1 cellular context compared by ENCODE assay signal in genomic region chr7:92832623-92833023, GRCh38.
TF ChIP-seq lines count a peak whose summit lies in the region.

No MANE protein-coding gene starts in this region.

TF ChIP-seq in HepG2, 621 proteins besides CTCF, POLR2A, EP300 and RAD21 (continued from another document):
- TF ChIP-seq ZNF800 (CRISPR knock-in tag; IDR thresholded peaks at IDR 0.05) (no peak), NRL (CRISPR knock-in tag; IDR thresholded peaks at IDR 0.05; ENCODE audit: borderline replicate concordance) (no peak), ZNF274 (CRISPR knock-in tag; IDR thresholded peaks at IDR 0.05) (no peak), KDM5A (IDR thresholded peaks at IDR 0.05; ENCODE audit: borderline replicate concordance, low read length) (no peak), ZBTB42 (CRISPR knock-in tag; IDR thresholded peaks at IDR 0.05) (no peak), THYN1 (CRISPR knock-in tag; IDR thresholded peaks at IDR 0.05; ENCODE audit: borderline replicate concordance, low read depth) (no peak), ZNF557 (CRISPR knock-in tag; IDR thresholded peaks at IDR 0.05) (0 out of 2 replicates have a peak, but pooled peaks have one; percentile 24), ELK4 (CRISPR knock-in tag; IDR thresholded peaks at IDR 0.05; ENCODE audit: borderline replicate concordance) (0 out of 2 replicates have a peak, but pooled peaks have one; percentile 25), CSRNP2 (CRISPR knock-in tag; conservative IDR thresholded peaks at IDR 0.05; ENCODE audit: low read depth) (no peak), U2AF1 (optimal IDR thresholded peaks at IDR 0.05; ENCODE audit: low read depth, low read length) (peak; percentile 10), ZNF367 (CRISPR knock-in tag; IDR thresholded peaks at IDR 0.05; ENCODE audit: borderline replicate concordance) (peak; percentile 75; the same call in 1 of the 2 replicates), ZFP91 (CRISPR knock-in tag; IDR thresholded peaks at IDR 0.05; ENCODE audit: borderline replicate concordance) (no peak), ZNF558 (CRISPR knock-in tag; IDR thresholded peaks at IDR 0.05; ENCODE audit: borderline replicate concordance) (0 out of 2 replicates have a peak, but pooled peaks have one; percentile 3), ZNF30 (CRISPR knock-in tag; IDR thresholded peaks at IDR 0.05) (no peak), NFKBIZ (CRISPR knock-in tag; IDR thresholded peaks at IDR 0.05) (no peak), NFRKB (IDR thresholded peaks at IDR 0.05) (no peak), REXO4 (CRISPR knock-in tag; IDR thresholded peaks at IDR 0.05; ENCODE audit: borderline replicate concordance) (no peak), JDP2 (CRISPR knock-in tag; IDR thresholded peaks at IDR 0.05; ENCODE audit: borderline replicate concordance) (no peak), ZNF256 (CRISPR knock-in tag; conservative IDR thresholded peaks at IDR 0.05) (peak; percentile 82; the same call in 1 of the 2 replicates), ZNF329 (CRISPR knock-in tag; IDR thresholded peaks at IDR 0.05; ENCODE audit: low read depth) (no peak), ZNF605 (CRISPR knock-in tag; IDR thresholded peaks at IDR 0.05) (0 out of 2 replicates have a peak, but pooled peaks have one; percentile 7), MED13 (CRISPR knock-in tag; IDR thresholded peaks at IDR 0.05) (no peak), TEAD3 (CRISPR knock-in tag; optimal IDR thresholded peaks at IDR 0.05; ENCODE audit: borderline replicate concordance) (no peak), MED8 (CRISPR knock-in tag; IDR thresholded peaks at IDR 0.05; ENCODE audit: insufficient replicate concordance) (no peak), NCOA5 (CRISPR knock-in tag; IDR thresholded peaks at IDR 0.05) (no peak), ZNF138 (CRISPR knock-in tag; IDR thresholded peaks at IDR 0.05; ENCODE audit: low read depth) (0 out of 2 replicates have a peak, but pooled peaks have one; percentile 5), YEATS4 (CRISPR knock-in tag; IDR thresholded peaks at IDR 0.05; ENCODE audit: borderline replicate concordance) (no peak), ZHX2 (IDR thresholded peaks at IDR 0.05; ENCODE audit: low read depth) (0 out of 2 replicates have a peak, but pooled peaks have one; percentile 2), ZHX2 (CRISPR knock-in tag; IDR thresholded peaks at IDR 0.05; ENCODE audit: borderline replicate concordance) (no peak), SRSF9 (IDR thresholded peaks at IDR 0.05; ENCODE audit: borderline replicate concordance, insufficient read depth, low read depth, low read length, poor library complexity, severe bottlenecking) (no peak), ZNF646 (CRISPR knock-in tag; IDR thresholded peaks at IDR 0.05) (0 out of 2 replicates have a peak, but pooled peaks have one; percentile 7), ZNF513 (CRISPR knock-in tag; conservative IDR thresholded peaks at IDR 0.05) (no peak)
